In genomic region chr22:36277482-36278291, GRCh38 we compare ENCODE assay signal across 8 cellular contexts. TPM values are rescaled to one million over a fixed set of nuclear protein-coding genes. Genes with fewer than 3 reads are reported as not detected.
DNase-seq lines count a peak whose midpoint lies in the region; ATAC-seq and TF ChIP-seq lines count a peak whose summit lies in the region.

No MANE protein-coding gene starts in this region.

- H3K79me2 ChIP-seq in GM23338 (replicated peaks; ENCODE audit: insufficient read depth) = no peaks in the 10 kb centered on the region

- intact Hi-C loops in posterior vena cava (cut with DNase I) (loop anchor here in 1 of 2 donors (10.0 kb wide), 1 partner anchor 83 kb away; no protein-coding TSS in a partner anchor), uterus (cut with DNase I; ENCODE audit: low total_unique reads) (no loop called here)

- no peaks in the 10 kb centered on the region for H3K9me2 ChIP-seq in GM23338 (ENCODE audit: insufficient read depth)

- peak overlapping the region; percentile 73 for H3K4me2 ChIP-seq in GM23338

- no peaks in the 10 kb centered on the region for H4K20me1 ChIP-seq in GM23338 (replicated peaks; ENCODE audit: insufficient read depth)

- H3K4me3 ChIP-seq in BJ (ENCODE audit: low read depth, low read length) (no peak overlapping the region), GM23338 (peak overlapping the region; percentile 42), uterus (no peak overlapping the region)

- no peak overlapping the region for H3K27ac Mint-ChIP-seq in GM23338

- no peak overlapping the region for H2AFZ ChIP-seq in GM23338

- no peaks in the 10 kb centered on the region; the same call in 2 of the 3 replicates for H3K9me3 Mint-ChIP-seq in GM23338

- H3K36me3 Mint-ChIP-seq in GM23338 (ENCODE audit: low read depth) = peaks cover 23% of the 10 kb centered on the region

- H3K27me3 Mint-ChIP-seq in GM23338 (ENCODE audit: insufficient read depth, low read depth, poor library complexity) = peaks cover 2% of the 10 kb centered on the region

- H3F3A ChIP-seq in GM23338 (replicated peaks; ENCODE audit: low read depth) = 0 out of 2 replicates have a peak, but pooled peaks cover 3% of the 10 kb centered on the region

- H3K4me1 Mint-ChIP-seq in GM23338 = peaks cover 8% of the 10 kb centered on the region

- no peak overlapping the region for H3K27ac ChIP-seq in GM23338 (ENCODE audit: low read depth)
- peak overlapping the region; percentile 51 for H3K27ac ChIP-seq in RWPE1
- H3K27ac ChIP-seq in uterus = peak overlapping the region; percentile 13 to 49

- DNase-seq in BJ (ENCODE audit: low read depth) (no peak), GM23338 (ENCODE audit: low spot score) (peak; percentile 87), RWPE1 (ENCODE audit: low spot score) (peak; percentile 64), germinal center (ENCODE audit: low spot score) (peak; percentile 86), posterior vena cava (ENCODE audit: low spot score) (peak; percentile 82), uterus (peak; percentile 66 to 67)
- DNase-seq in activated gamma-delta T cell treated with anti-CD3 and anti-CD28 coated beads, Interleukin-2, amount 50 U/mL, for 16 hours (ENCODE audit: low read depth) = peak; percentile 55

- peak overlapping the region; percentile 47; the same call in 2 of the 3 replicates for H3K4me3 Mint-ChIP-seq in GM23338

- peak; percentile 95 for ATAC-seq in GM23338
- no peak for ATAC-seq in HG02870 (IDR thresholded peaks at IDR 0.05; ENCODE audit: unreplicated experiment)

- H3K9me3 ChIP-seq in uterus = no peaks in the 10 kb centered on the region

- CTCF ChIA-PET in BJ (lab: Yijun Ruan, JAX) (interaction anchor here (0.7 to 4.8 kb wide), 27 partner anchors 9 to 209 kb away, joined by 3 to 50 read pairs (median 5); partner anchors contain the start of genes APOL1 and APOL2), RWPE1 (lab: Yijun Ruan, JAX) (interaction anchor here (0.5 to 1.7 kb wide), 3 partner anchors 9 to 14 kb away, joined by 3 to 6 read pairs (median 3); no protein-coding TSS in a partner anchor)

- TF ChIP-seq POLR2A in uterus (IDR thresholded peaks at IDR 0.05) = no peak

- 0 out of 2 replicates have a peak, but pooled peaks cover 7% of the 10 kb centered on the region for H3K4me1 ChIP-seq in GM23338 (ENCODE audit: insufficient read depth)
- no peaks in the 10 kb centered on the region for H3K4me1 ChIP-seq in uterus

- TF ChIP-seq CTCF in BJ (IDR thresholded peaks at IDR 0.05; ENCODE audit: insufficient read depth, low read depth, low read length) = peak; percentile 86
- TF ChIP-seq CTCF in GM23338 (conservative IDR thresholded peaks at IDR 0.05; ENCODE audit: low read depth in 2 of 2) = peak; percentile 68 to 83
- TF ChIP-seq CTCF in RWPE1 (conservative IDR thresholded peaks at IDR 0.05; ENCODE audit: low read depth) = peak; percentile 78
- TF ChIP-seq CTCF in uterus (IDR thresholded peaks at IDR 0.05) = peak; percentile 69 to 80 (median 74)

- H3K27me3 ChIP-seq in BJ (ENCODE audit: control insufficient read depth, insufficient read depth, low read length) (no peaks in the 10 kb centered on the region), GM23338 (ENCODE audit: insufficient read depth) (no peaks in the 10 kb centered on the region), uterus (no peaks in the 10 kb centered on the region)

- POLR2A ChIA-PET in BJ (lab: Charles Lee) = interaction anchor here (0.6 kb wide), 1 partner anchor 242 kb away, joined by 3 read pairs; no protein-coding TSS in a partner anchor
- POLR2A ChIA-PET in RWPE1 (lab: Yijun Ruan, JAX; ENCODE audit: low non-redundant PET) = no interaction called here

- H3K36me3 ChIP-seq in BJ (ENCODE audit: control insufficient read depth, insufficient read depth, low read length) = peaks cover 21% of the 10 kb centered on the region
- peaks cover 10% of the 10 kb centered on the region; the same call in 1 of the 2 replicates for H3K36me3 ChIP-seq in GM23338 (ENCODE audit: insufficient read depth)
- no peaks in the 10 kb centered on the region for H3K36me3 ChIP-seq in uterus

TF ChIP-seq in GM23338, 12 proteins besides CTCF, POLR2A, EP300 and RAD21:
- 0 out of 2 replicates have a peak, but pooled peaks have one; percentile 67 for TF ChIP-seq ZNF114 (CRISPR knock-in tag; IDR thresholded peaks at IDR 0.05)
- no peak for TF ChIP-seq POLR2AphosphoS5 (IDR thresholded peaks at IDR 0.05; ENCODE audit: low read depth)
- TF ChIP-seq CREB1 (CRISPR knock-in tag; IDR thresholded peaks at IDR 0.05; ENCODE audit: low read depth) = 0 out of 2 replicates have a peak, but pooled peaks have one; percentile 40
- no peak for TF ChIP-seq STAT1 (IDR thresholded peaks at IDR 0.05; ENCODE audit: unreplicated experiment)
- no peak for TF ChIP-seq ETS1 (IDR thresholded peaks at IDR 0.05)
TF ChIP-seq in GM23338: peak in this region for 2.

RNA-seq across cellular contexts. Expression of gene APOL1, which starts 24.8 kb away (rescaled TPM):
- polyA plus RNA-seq in BJ (2011; rRNA removed) (1.5 and 1.9 TPM in 2 replicates), GM23338 (2016; fragmentation: Nextera tagmentation; extraction: Ambion mirVana) (0.11 and 0.23 TPM in 2 replicates)
- polyA minus RNA-seq in BJ (2011; rRNA and poly(A)+ RNA removed) = 0.38 and 1.6 TPM in 2 replicates
- not detected in 2 replicates for total RNA-seq in GM23338 (2014; rRNA removed; shearing (Covaris generic))
- total RNA-seq in posterior vena cava (10 to 100 TPM; 39.9 to 69.3 TPM), uterus (10 to 100 TPM in 3 of 4 donors, 1 to 10 TPM in 1; 9.8 to 89.7 (median 19.9) TPM)

RNA-seq across cellular contexts. Expression of gene APOL2, which starts 38.4 kb away (rescaled TPM):
- polyA plus RNA-seq in BJ (2011; rRNA removed) (24.5 and 27.8 TPM in 2 replicates), GM23338 (2016; fragmentation: Nextera tagmentation; extraction: Ambion mirVana) (4.9 and 5.5 TPM in 2 replicates)
- polyA minus RNA-seq in BJ (2011; rRNA and poly(A)+ RNA removed) = 40.1 and 51.6 TPM in 2 replicates
- total RNA-seq in GM23338 (2014; rRNA removed; shearing (Covaris generic)) = 10.4 and 12.4 TPM in 2 replicates
- total RNA-seq in posterior vena cava (10 to 100 TPM; 50.5 to 54.4 TPM), uterus (10 to 100 TPM; 15.6 to 96.2 (median 60.3) TPM)

Comparison
In these comparisons a context has a peak if more than half of its experiments do, and no peak if none do; other contexts are left out.
1. RNA of gene APOL1, which starts 24.8 kb away (total RNA-seq): 39.9 to 69.3 TPM in posterior vena cava and 9.8 to 89.7 TPM in uterus; not detected in GM23338; every median in the first group is over 10 times any median in the second.
2. Peak in every context shown above with its lines, with median percentiles within 50 percentile points of each other: CTCF ChIP-seq.